Comparison of ENCODE assay signal across 1 cellular context in the genomic region with DNA sequence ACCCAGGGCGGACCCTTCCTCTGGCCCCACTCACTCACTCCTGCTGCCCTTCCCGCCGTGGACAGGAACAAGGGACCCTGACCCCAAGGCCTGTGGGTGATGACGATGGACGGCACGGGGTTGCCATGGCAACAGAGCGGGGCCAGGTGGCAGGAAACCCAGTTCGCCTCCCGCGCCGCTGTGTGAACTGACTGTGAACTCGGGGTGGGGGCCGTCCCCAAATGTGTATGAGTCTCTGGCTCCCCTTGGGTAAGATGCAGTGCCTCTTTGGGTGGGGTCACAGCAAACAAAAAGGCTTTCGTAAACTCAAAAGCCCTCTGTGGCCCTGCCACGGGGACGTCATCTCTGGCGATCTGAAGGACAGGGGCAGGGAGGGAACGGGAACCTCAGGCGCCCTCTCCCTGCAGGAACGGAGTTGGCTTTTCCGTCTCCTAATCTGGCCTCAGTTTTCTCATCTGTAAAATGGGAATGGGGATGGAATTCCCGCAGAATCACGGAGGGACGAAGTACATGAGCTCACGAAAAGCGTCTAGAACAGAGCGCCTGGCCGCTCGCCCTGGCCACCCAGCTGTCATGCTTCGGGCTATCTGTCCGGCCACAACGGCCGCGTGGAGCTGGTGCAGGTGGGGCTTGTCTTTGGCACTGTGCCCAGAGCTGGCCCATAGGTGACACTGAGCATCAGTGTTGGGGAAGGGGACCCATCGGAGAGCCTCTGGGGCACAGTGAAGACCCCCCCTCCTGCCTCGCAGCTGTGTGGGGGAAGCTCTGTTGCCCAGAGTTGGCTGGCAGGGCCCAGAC.
A peak's percentile ranks its signal among the peaks of the same experiment; 100 is the strongest.
TF ChIP-seq lines count a peak whose summit lies in the region.

No MANE protein-coding gene starts in this region.

TF ChIP-seq in GM12878, 131 proteins besides CTCF, POLR2A, EP300 and RAD21:
- TF ChIP-seq CBX3 (IDR thresholded peaks at IDR 0.05; ENCODE audit: borderline replicate concordance, low read depth) (no peak), TCF12 (IDR thresholded peaks at IDR 0.05; ENCODE audit: low read depth, low read length) (peak; percentile 55; the same call in 1 of the 2 replicates), BHLHE40 (IDR thresholded peaks at IDR 0.05; ENCODE audit: borderline replicate concordance in 1 of 2, low read depth in 2 of 2, low read length in 1 of 2) (0 out of 4 replicates have a peak, but pooled peaks of 1 of the 2 experiments have one; percentile 9), BMI1 (IDR thresholded peaks at IDR 0.05; ENCODE audit: borderline replicate concordance) (peak; percentile 78), TCF3 (IDR thresholded peaks at IDR 0.05; ENCODE audit: borderline replicate concordance, insufficient read depth, low read depth, low read length) (0 out of 2 replicates have a peak, but pooled peaks have one; percentile 27)
TF ChIP-seq in GM12878: peak in this region for 4.
